Comparison of ENCODE assay signal across 19 cellular contexts in genomic region chr11:3087821-3088800, GRCh38. TPM values are rescaled to one million over a fixed set of nuclear protein-coding genes. Genes with fewer than 3 reads are reported as not detected.
DNase-seq lines count a peak whose midpoint lies in the region; ATAC-seq and TF ChIP-seq lines count a peak whose summit lies in the region.
"Had no signal": no experiment of that assay in that cellular context is flagged by ENCODE, and none has a peak within 500 bp of the region (broad histone marks: within the 10 kb centered on the region; RNA-seq: fewer than 3 reads in every experiment).

No MANE protein-coding gene starts in this region.

- H3K4me2 ChIP-seq in GM23248 (ENCODE audit: unreplicated experiment), result no peak overlapping the region
- H3K4me2 ChIP-seq: smooth muscle cell had no signal

- H3F3A ChIP-seq in GM23248 (ENCODE audit: insufficient read depth), result no peaks in the 10 kb centered on the region

- 75 to 79% methylated on average over 20 to 24 of the region's 24 CpGs for WGBS in GM23248 (ENCODE audit: low coverage in 1 of 2, low lambda C conversion rate in 2 of 2, missing lambda C conversion rate in 2 of 2), 2 experiments

- H3K79me2 ChIP-seq in GM23248 (ENCODE audit: insufficient read depth), result no peaks in the 10 kb centered on the region

- DNase-seq in A172 (ENCODE audit: low spot score), result peak; percentile 78
- DNase-seq in GM23248, result peak; percentile 38
- DNase-seq in RWPE2 (ENCODE audit: low spot score), result peak; percentile 52
- peak in 1 of 2 donors; percentile 23 for DNase-seq in foreskin keratinocyte
- DNase-seq: ACHN; activated CD4-positive, CD25-positive, alpha-beta regulatory T cell; activated naive CD4-positive, alpha-beta T cell; GDM1; hippocampal formation; left colon; NCI-H2029; NCI-H526; stimulated activated naive B cell treated with anti-CD40 and anti-IgM and Interleukin-4, amounts not matched to agents 10 μg/mL and 1 μg/mL and 100 μg/mL, for 72 hours had no signal

- H3K9me3 ChIP-seq in GM23248 (ENCODE audit: low read depth) (no peaks in the 10 kb centered on the region), RWPE2 (ENCODE audit: severe bottlenecking) (no peaks in the 10 kb centered on the region)
- H3K9me3 ChIP-seq: ovary had no signal

- H3K4me3 ChIP-seq in GM23248 (no peak overlapping the region), RWPE2 (ENCODE audit: severe bottlenecking) (no peak overlapping the region)
- H3K4me3 ChIP-seq: ovary, smooth muscle cell had no signal

- no peak overlapping the region for H3K9ac ChIP-seq in GM23248

- ATAC-seq in RWPE2 (ENCODE audit: low read depth), result peak; percentile 47
- peak; percentile 36 for ATAC-seq in foreskin keratinocyte
- no peak for ATAC-seq in GM18511 (IDR thresholded peaks at IDR 0.05; ENCODE audit: unreplicated experiment)
- ATAC-seq in GM18868 (IDR thresholded peaks at IDR 0.05; ENCODE audit: unreplicated experiment), result no peak
- no peak for ATAC-seq in GM21526 (IDR thresholded peaks at IDR 0.05; ENCODE audit: low FRiP score, unreplicated experiment)
- no peak for ATAC-seq in GM19328 (IDR thresholded peaks at IDR 0.05; ENCODE audit: unreplicated experiment)
- ATAC-seq: left colon; stimulated activated naive B cell treated with anti-CD40 and anti-IgM and Interleukin-4, amounts not matched to agents 10 μg/mL and 1 μg/mL and 100 μg/mL, for 72 hours had no signal

- no peak overlapping the region for H3K27ac ChIP-seq in GM23248
- no peak overlapping the region for H3K27ac ChIP-seq in RWPE2 (ENCODE audit: poor library complexity, severe bottlenecking)
- no peak overlapping the region for H3K27ac ChIP-seq in foreskin keratinocyte
- H3K27ac ChIP-seq: ovary had no signal

- in situ Hi-C loops in GM23248 (cut with MboI), result no loop called here

- no peaks in the 10 kb centered on the region for H4K20me1 ChIP-seq in GM23248 (ENCODE audit: insufficient read depth)

- H3K27me3 ChIP-seq in GM23248 (replicated peaks; ENCODE audit: insufficient read depth) (no peaks in the 10 kb centered on the region), RWPE2 (ENCODE audit: insufficient read depth, poor library complexity, severe bottlenecking) (no peaks in the 10 kb centered on the region), foreskin keratinocyte (peaks cover 12% of the 10 kb centered on the region)
- H3K27me3 ChIP-seq: ovary had no signal

- H3K4me1 ChIP-seq in GM23248 (ENCODE audit: insufficient read depth) (no peaks in the 10 kb centered on the region), RWPE2 (ENCODE audit: insufficient read depth, poor library complexity, severe bottlenecking) (peaks cover 6% of the 10 kb centered on the region), foreskin keratinocyte (no peaks in the 10 kb centered on the region)

- H3K9me2 ChIP-seq in GM23248 (ENCODE audit: insufficient read depth), result no peaks in the 10 kb centered on the region

- no peak for TF ChIP-seq CTCF in RWPE2 (IDR thresholded peaks at IDR 0.05; ENCODE audit: poor library complexity, severe bottlenecking)
- no peak for TF ChIP-seq CTCF in foreskin keratinocyte (conservative IDR thresholded peaks at IDR 0.05)

- no peak overlapping the region for H2AFZ ChIP-seq in GM23248

- no peaks in the 10 kb centered on the region for H3K36me3 ChIP-seq in GM23248 (ENCODE audit: low read depth)
- H3K36me3 ChIP-seq in RWPE2 (ENCODE audit: low read depth), result no peaks in the 10 kb centered on the region
- H3K36me3 ChIP-seq: ovary had no signal

RNA-seq across cellular contexts. Expression of gene CARS1, which starts 30.9 kb away (rescaled TPM):
- 57.2 and 60.4 TPM in 2 replicates for total RNA-seq in A172 (2014; rRNA removed; shearing (Covaris generic))
- 111 and 125 TPM in 2 replicates for total RNA-seq in GM23248 (2014; rRNA removed; shearing (Covaris generic))
- polyA plus RNA-seq in GM23248 (2016; fragmentation: Nextera tagmentation; extraction: Ambion mirVana) (115 and 120 TPM in 2 replicates), foreskin keratinocyte (52.1 and 67.0 TPM in 2 replicates)
- total RNA-seq in foreskin keratinocyte, result 69.1 and 80.4 TPM in 2 replicates

Comparison
In these comparisons a context has a peak if more than half of its experiments do, and no peak if none do; other contexts are left out.
1. ATAC-seq: peak in RWPE2 (single experiment) and foreskin keratinocyte (single experiment); none in GM18511 (single experiment), GM18868 (single experiment), GM21526 (single experiment) and GM19328 (single experiment).